ENCODE assay signal across 8 cellular contexts in the genomic region with DNA sequence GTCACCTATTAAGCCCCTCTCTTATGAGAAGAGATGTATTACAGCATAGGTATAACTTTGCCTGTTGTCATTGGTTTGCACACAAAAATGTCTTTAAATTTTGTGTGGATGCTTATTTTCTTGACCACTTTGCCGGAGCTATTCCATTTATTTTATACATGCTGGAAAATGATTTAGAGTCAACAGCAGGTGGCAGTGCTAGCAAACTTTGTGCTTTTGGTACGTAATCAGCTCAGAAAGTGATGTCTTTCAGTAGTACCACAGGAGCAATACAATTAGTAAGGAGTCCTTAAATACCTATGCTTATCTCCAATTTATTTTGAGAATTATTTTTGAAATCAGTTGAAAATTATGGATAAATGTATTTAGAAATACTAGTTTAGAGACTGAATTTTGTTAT. TPM values are rescaled to one million over a fixed set of nuclear protein-coding genes. Genes with fewer than 3 reads are reported as not detected.
DNase-seq lines count a peak whose midpoint lies in the region; TF ChIP-seq lines count a peak whose summit lies in the region.

No MANE protein-coding gene starts in this region.

- no peaks in the 10 kb centered on the region for H3K9me3 ChIP-seq in sigmoid colon

- TF ChIP-seq CTCF in LNCAP (IDR thresholded peaks at IDR 0.05) (peak; percentile 70), sigmoid colon (IDR thresholded peaks at IDR 0.05) (peak in 3 of 4 experiments; percentile 27 to 54 (median 46))

- WGBS in sigmoid colon, 2 donors: 19 to 36% methylated on average over 2 of the region's 2 CpGs

- TF ChIP-seq POLR2A in sigmoid colon (IDR thresholded peaks at IDR 0.05): no peak

- no peak overlapping the region for H3K27ac ChIP-seq in sigmoid colon

- no peaks in the 10 kb centered on the region for H3K36me3 ChIP-seq in sigmoid colon

- no peak for TF ChIP-seq EP300 in sigmoid colon (IDR thresholded peaks at IDR 0.05)

- H3K27me3 ChIP-seq in sigmoid colon: no peaks in the 10 kb centered on the region

- DNase-seq in stimulated activated CD4-positive, alpha-beta T cell treated with anti-CD3 and anti-CD28 coated beads, Interleukin-4, amount 100 ng/mL, for 24 hours: peak; percentile 4
- no peak for DNase-seq in stimulated activated CD4-positive, alpha-beta T cell treated with anti-CD3 and anti-CD28 coated beads, Interleukin-2, amount 100 ng/mL, for 48 hours
- DNase-seq in RKO (ENCODE audit: low spot score) (peak; percentile 67), fibroblast of peridontal ligament (ENCODE audit: extremely low read depth) (peak; percentile 75), sigmoid colon (no peak)
- no peak for DNase-seq in activated CD8-positive, alpha-beta memory T cell treated with anti-CD3 and anti-CD28 coated beads, Interleukin-2, amount 50 U/mL, for 48 hours
- DNase-seq in NK-92 treated with Interleukin-12 subunit alpha and Interleukin-12 subunit beta, amount 100 ng/mL, for 24 hours (lab: John Stamatoyannopoulos, UW): no peak

- intact Hi-C loops in sigmoid colon (cut with DNase I): no loop called here

- no peaks in the 10 kb centered on the region for H3K4me1 ChIP-seq in sigmoid colon

- H3K4me3 ChIP-seq in sigmoid colon: no peak overlapping the region

RNA-seq across cellular contexts. Expression of a gene that starts 19.8 kb away (rescaled TPM):
- total RNA-seq in sigmoid colon: 10 to 100 TPM in 3 of 4 donors, 1 to 10 TPM in 1; 8.4 to 20.7 (median 15.6) TPM
- polyA plus RNA-seq in sigmoid colon: 10 to 100 TPM in 2 of 3 donors, 1 to 10 TPM in 1; 7.3 to 17.4 (median 13.6) TPM

Comparison
In these comparisons a context has a peak if more than half of its experiments do, and no peak if none do; other contexts are left out.
1. DNase-seq: peak in stimulated activated CD4-positive, alpha-beta T cell treated with anti-CD3 and anti-CD28 coated beads, Interleukin-4, amount 100 ng/mL, for 24 hours (single experiment), RKO (single experiment) and fibroblast of peridontal ligament (single experiment); none in stimulated activated CD4-positive, alpha-beta T cell treated with anti-CD3 and anti-CD28 coated beads, Interleukin-2, amount 100 ng/mL, for 48 hours (0 of 2), sigmoid colon (single experiment), activated CD8-positive, alpha-beta memory T cell treated with anti-CD3 and anti-CD28 coated beads, Interleukin-2, amount 50 U/mL, for 48 hours (single experiment) and NK-92 treated with Interleukin-12 subunit alpha and Interleukin-12 subunit beta, amount 100 ng/mL, for 24 hours (single experiment).